20 cellular contexts compared by ENCODE assay signal in the genomic region with DNA sequence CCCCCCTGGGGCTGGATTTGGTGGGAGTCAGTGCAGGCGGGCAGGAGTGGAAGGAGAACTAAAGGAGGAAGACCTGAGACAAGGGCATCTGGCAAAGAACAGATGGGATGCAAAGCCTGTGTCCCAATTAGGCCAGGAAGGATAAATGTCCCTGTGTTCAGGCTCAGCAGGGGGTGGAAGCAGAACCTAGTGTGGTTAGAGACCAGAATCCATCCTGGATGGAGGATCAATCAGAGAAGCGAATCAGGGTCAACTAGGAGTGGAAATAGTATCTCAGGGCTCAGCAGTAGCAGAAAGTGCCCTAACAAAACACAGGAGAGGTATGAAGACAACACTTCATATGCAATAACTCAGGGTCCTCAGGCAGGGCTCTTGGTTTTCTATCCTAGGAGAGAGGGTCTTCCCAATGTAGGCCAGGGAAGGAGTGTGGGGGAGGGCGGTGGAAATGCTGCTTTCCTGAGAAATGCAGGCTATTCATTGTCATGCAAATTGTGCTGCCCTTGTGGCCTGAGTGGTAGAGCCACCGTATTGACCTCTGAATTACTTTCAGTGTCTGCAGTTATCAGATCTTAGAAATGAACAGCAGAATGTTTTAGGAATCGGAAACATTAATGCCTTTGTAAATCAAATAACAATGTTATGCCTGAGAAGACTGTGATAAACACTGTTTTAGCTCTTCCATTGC.
A peak's percentile ranks its signal among the peaks of the same experiment; 100 is the strongest.
DNase-seq lines count a peak whose midpoint lies in the region; TF ChIP-seq lines count a peak whose summit lies in the region.
"Had no signal": no experiment of that assay in that cellular context is flagged by ENCODE, and none has a peak within 500 bp of the region (broad histone marks: within the 10 kb centered on the region; RNA-seq: fewer than 3 reads in every experiment).

No MANE protein-coding gene starts in this region.

- TF ChIP-seq EP300 in sigmoid colon (IDR thresholded peaks at IDR 0.05), result no peak

- H3K4me2 ChIP-seq in Karpas-422 (ENCODE audit: low read depth, low read length, poor library complexity, severe bottlenecking), result no peak overlapping the region
- H3K4me2 ChIP-seq: A549; BLaER1 treated with 17β-estradiol and CSF1 and Interleukin-3, amounts not matched to agents 10 nM and 100 nM; PC-9 had no signal

- H3K27ac ChIP-seq in sigmoid colon, result no peak overlapping the region
- no peak overlapping the region for H3K27ac ChIP-seq in Karpas-422 (ENCODE audit: low read length)
- no peak overlapping the region for H3K27ac ChIP-seq in CD4-positive, alpha-beta memory T cell (ENCODE audit: low read depth, low read length)
- H3K27ac ChIP-seq: A549; BLaER1 treated with 17β-estradiol and CSF1 and Interleukin-3, amounts not matched to agents 10 nM and 100 nM; PC-9; SJCRH30 had no signal

- no peaks in the 10 kb centered on the region for H3K9me2 ChIP-seq in Karpas-422 (replicated peaks; ENCODE audit: insufficient read depth, low read length)

- CTCF ChIA-PET in CD4-positive, alpha-beta memory T cell (lab: Charles Lee; ENCODE audit: partially characterized antibody), result no interaction called here

- H3K36me3 ChIP-seq in H7 (replicated peaks; ENCODE audit: control insufficient read depth, insufficient read depth, low read length) (no peaks in the 10 kb centered on the region), sigmoid colon (no peaks in the 10 kb centered on the region), Karpas-422 (ENCODE audit: insufficient read depth, low read length) (no peaks in the 10 kb centered on the region)
- H3K36me3 ChIP-seq in CD4-positive, alpha-beta memory T cell (ENCODE audit: insufficient read depth, low read length), result no peaks in the 10 kb centered on the region
- H3K36me3 ChIP-seq: BLaER1 treated with 17β-estradiol and CSF1 and Interleukin-3, amounts not matched to agents 10 nM and 100 nM; HAP-1; SJCRH30 had no signal

- H4K20me1 ChIP-seq in Karpas-422 (ENCODE audit: insufficient read depth, low read depth, low read length), result no peaks in the 10 kb centered on the region
- H4K20me1 ChIP-seq: BLaER1 treated with 17β-estradiol and CSF1 and Interleukin-3, amounts not matched to agents 10 nM and 100 nM had no signal

- H3K4me1 ChIP-seq in sigmoid colon (no peaks in the 10 kb centered on the region), Karpas-422 (ENCODE audit: low read length) (no peaks in the 10 kb centered on the region)
- no peaks in the 10 kb centered on the region for H3K4me1 ChIP-seq in CD4-positive, alpha-beta memory T cell (ENCODE audit: insufficient read depth, low read length)
- H3K4me1 ChIP-seq: A549; BLaER1 treated with 17β-estradiol and CSF1 and Interleukin-3, amounts not matched to agents 10 nM and 100 nM; HAP-1; SJCRH30 had no signal

- H2AFZ ChIP-seq in Karpas-422 (ENCODE audit: low read length), result no peak overlapping the region
- H2AFZ ChIP-seq: PC-9 had no signal

- POLR2A ChIA-PET in CD4-positive, alpha-beta memory T cell (lab: Charles Lee; ENCODE audit: partially characterized antibody), result no interaction called here

- peaks cover 3% of the 10 kb centered on the region for H3K9me3 Mint-ChIP-seq in neural crest cell
- H3K9me3 Mint-ChIP-seq in CD4-positive, alpha-beta memory T cell, result peaks cover 0 to 7% (median 0%) of the 10 kb centered on the region in 8 donors

- 77 to 92% methylated on average over 5 of the region's 5 CpGs for WGBS in sigmoid colon, 2 donors

- peak overlapping the region; percentile 68 for H3K27ac Mint-ChIP-seq in neural crest cell (ENCODE audit: unreplicated experiment)
- H3K27ac Mint-ChIP-seq in CD4-positive, alpha-beta memory T cell, result no peak overlapping the region

- DNase-seq in H7, result peak; percentile 75
- peak; percentile 34 for DNase-seq in NCI-H524 treated with DMSO at 0.1 percent for 48 hours (lab: John Stamatoyannopoulos, UW)
- DNase-seq in iPS DF 4.7 (ENCODE audit: extremely low read depth, low spot score), result peak; percentile 36
- no peak for DNase-seq in neural crest cell (ENCODE audit: low read depth, low spot score)
- DNase-seq in sigmoid colon, result no peak
- no peak for DNase-seq in Karpas-422
- no peak for DNase-seq in activated CD4-positive, CD25-positive, alpha-beta regulatory T cell treated with anti-CD3 and anti-CD28 coated beads, Interleukin-2, amount 50 U/mL, for 72 hours
- no peak for DNase-seq in CD4-positive, alpha-beta memory T cell
- DNase-seq: MV-4-11, NCI-H1417, NCI-H1930, NCI-H2171, NCI-H446, NCI-H748 treated with DMSO at 0.1 percent for 48 hours, PC-9, SJCRH30 had no signal

- TF ChIP-seq POLR2A in sigmoid colon (IDR thresholded peaks at IDR 0.05), result no peak

- H3K4me1 Mint-ChIP-seq in neural crest cell, result peaks cover 24% of the 10 kb centered on the region
- H3K4me1 Mint-ChIP-seq in CD4-positive, alpha-beta memory T cell, result no peaks in the 10 kb centered on the region

- H3K9me3 ChIP-seq in sigmoid colon (no peaks in the 10 kb centered on the region), Karpas-422 (ENCODE audit: low read length) (peaks cover 2% of the 10 kb centered on the region; the same call in 1 of the 2 replicates)
- no peaks in the 10 kb centered on the region for H3K9me3 ChIP-seq in CD4-positive, alpha-beta memory T cell (ENCODE audit: control insufficient read depth in 1 of 2, low read length in 2 of 2)
- H3K9me3 ChIP-seq: A549, HAP-1, SJCRH30 had no signal

- H3K4me3 Mint-ChIP-seq in neural crest cell, result no peak overlapping the region
- H3K4me3 Mint-ChIP-seq in CD4-positive, alpha-beta memory T cell, result no peak overlapping the region

- intact Hi-C loops in sigmoid colon (cut with DNase I), result no loop called here
- intact Hi-C loops in CD4-positive, alpha-beta memory T cell (cut with micrococcal nuclease), result no loop called here

- H3K79me2 ChIP-seq in Karpas-422 (ENCODE audit: low read length), result no peaks in the 10 kb centered on the region

- no peaks in the 10 kb centered on the region for H3K27me3 Mint-ChIP-seq in neural crest cell (ENCODE audit: low read depth)
- no peaks in the 10 kb centered on the region for H3K27me3 Mint-ChIP-seq in CD4-positive, alpha-beta memory T cell

- no peak overlapping the region for H3K4me3 ChIP-seq in H7 (ENCODE audit: insufficient read depth, low read depth, low read length)
- no peak overlapping the region for H3K4me3 ChIP-seq in sigmoid colon
- H3K4me3 ChIP-seq in Karpas-422 (ENCODE audit: low read length), result no peak overlapping the region
- no peak overlapping the region for H3K4me3 ChIP-seq in CD4-positive, alpha-beta memory T cell (ENCODE audit: low read length in 2 of 2)
- H3K4me3 ChIP-seq: A549; BLaER1 treated with 17β-estradiol and CSF1 and Interleukin-3, amounts not matched to agents 10 nM and 100 nM; HAP-1; K562; PC-9; SJCRH30 had no signal

- H3K27me3 ChIP-seq in H7 (ENCODE audit: control insufficient read depth, insufficient read depth, low read length) (no peaks in the 10 kb centered on the region), sigmoid colon (no peaks in the 10 kb centered on the region), Karpas-422 (ENCODE audit: low read length) (no peaks in the 10 kb centered on the region)
- no peaks in the 10 kb centered on the region for H3K27me3 ChIP-seq in CD4-positive, alpha-beta memory T cell (ENCODE audit: insufficient read depth, low read length)
- H3K27me3 ChIP-seq: BLaER1 treated with 17β-estradiol and CSF1 and Interleukin-3, amounts not matched to agents 10 nM and 100 nM; SJCRH30 had no signal

- no peak overlapping the region for H3K9ac ChIP-seq in Karpas-422 (ENCODE audit: low read length)
- H3K9ac ChIP-seq: BLaER1 treated with 17β-estradiol and CSF1 and Interleukin-3, amounts not matched to agents 10 nM and 100 nM had no signal

- TF ChIP-seq CTCF in neural crest cell (conservative IDR thresholded peaks at IDR 0.05) (no peak), sigmoid colon (IDR thresholded peaks at IDR 0.05) (no peak)

- H3K36me3 Mint-ChIP-seq in neural crest cell (ENCODE audit: low read depth), result peaks cover 55% of the 10 kb centered on the region
- H3K36me3 Mint-ChIP-seq in CD4-positive, alpha-beta memory T cell, result no peaks in the 10 kb centered on the region

Comparison
In these comparisons a context has a peak if more than half of its experiments do, and no peak if none do; other contexts are left out.
1. DNase-seq: peak in H7 (single experiment), NCI-H524 treated with DMSO at 0.1 percent for 48 hours (single experiment) and iPS DF 4.7 (single experiment); none in neural crest cell (single experiment), sigmoid colon (single experiment), Karpas-422 (single experiment), activated CD4-positive, CD25-positive, alpha-beta regulatory T cell treated with anti-CD3 and anti-CD28 coated beads, Interleukin-2, amount 50 U/mL, for 72 hours (single experiment) and CD4-positive, alpha-beta memory T cell (0 of 5).